In the genomic region with DNA sequence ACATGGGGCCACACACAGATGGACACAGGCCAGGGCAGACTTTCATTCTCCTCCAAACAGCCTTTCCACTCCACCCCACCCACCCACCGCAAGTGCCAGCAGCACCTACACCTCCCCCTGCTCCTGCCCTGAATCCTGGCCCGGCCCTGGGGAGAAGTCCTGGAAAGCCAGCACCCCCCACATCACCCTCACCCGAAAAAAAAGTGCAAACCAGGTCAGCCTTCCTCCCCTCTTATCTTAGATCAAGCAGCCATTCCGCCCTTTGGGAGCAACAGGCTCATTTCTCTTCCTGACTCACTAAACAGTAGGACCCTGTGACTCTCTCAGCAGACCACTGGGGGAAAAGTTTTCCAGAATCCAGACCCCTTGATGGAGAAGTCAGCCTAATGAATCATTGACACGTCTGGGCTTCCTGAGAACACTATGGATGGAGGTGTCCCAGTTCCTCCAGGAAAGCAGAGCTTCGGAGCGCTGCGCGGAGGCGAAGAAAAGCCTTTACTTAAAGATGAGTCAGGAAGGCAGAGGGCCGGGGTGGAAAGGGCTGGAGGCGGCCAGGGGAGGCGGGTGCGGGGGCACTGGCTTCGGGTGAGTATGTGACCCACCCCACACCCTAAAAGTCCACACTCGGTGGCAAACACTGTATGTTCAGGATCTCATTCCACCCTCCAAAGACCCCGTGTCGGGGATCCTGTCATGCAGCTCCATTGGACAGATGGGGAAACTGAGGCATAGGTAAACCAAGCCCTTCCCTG, we compare ENCODE assay signal across 24 cellular contexts.
DNase-seq lines count a peak whose midpoint lies in the region; ATAC-seq, FAIRE-seq and TF ChIP-seq lines count a peak whose summit lies in the region.
"Had no signal": no experiment of that assay in that cellular context is flagged by ENCODE, and none has a peak within 500 bp of the region (broad histone marks: within the 10 kb centered on the region; RNA-seq: fewer than 3 reads in every experiment).

No MANE protein-coding gene starts in this region.

- 49% methylated on average over 15 of the region's 18 CpGs for WGBS in SK-N-SH (ENCODE audit: low lambda C conversion rate)

- H3K27ac ChIP-seq in SK-N-SH (ENCODE audit: low read depth in 2 of 2, low read length in 1 of 2), result no peak overlapping the region; a peak in 2 of 4 replicates
- H3K27ac ChIP-seq: 22Rv1, A549, C4-2B had no signal

- no peaks in the 10 kb centered on the region for H3K9me3 ChIP-seq in SK-N-SH
- H3K9me3 ChIP-seq: A549, Caco-2 had no signal

- no peaks in the 10 kb centered on the region for H4K20me1 ChIP-seq in SK-N-SH (ENCODE audit: insufficient read depth)

- TF ChIP-seq CTCF in SK-N-SH (IDR thresholded peaks at IDR 0.05), result no peak
- no peak for TF ChIP-seq CTCF in GM13977 (IDR thresholded peaks at IDR 0.05; ENCODE audit: extremely low read depth, insufficient read depth, missing control alignments)
- no peak for TF ChIP-seq CTCF in D721Med (IDR thresholded peaks at IDR 0.05; ENCODE audit: insufficient read depth, missing control alignments)

- H3K27me3 ChIP-seq in SK-N-SH (ENCODE audit: insufficient read depth), result no peaks in the 10 kb centered on the region

- DNase-seq in SK-N-SH (peak; percentile 63), head of caudate nucleus (peak in 27 of 42 donors; percentile 7 to 65 (median 36)), mesenteric fat pad (ENCODE audit: low spot score) (peak; percentile 80), GM13977 (ENCODE audit: low spot score) (no peak), D721Med (ENCODE audit: insufficient read length, low spot score) (no peak), NCI-H82 (lab: John Stamatoyannopoulos, UW) (no peak)
- DNase-seq: AML-193; Caco-2; CD4-positive, alpha-beta T cell; DMS79 treated with DMSO at 0.1 percent for 48 hours; EL; HFFc6; IMR-90 had no signal

- in situ Hi-C loops in GM13977 (cut with MboI; ENCODE audit: low pct_unique_long_range_greater_than_20kb, low sequenced_read_pairs, unreplicated experiment), result no loop called here

- no peaks in the 10 kb centered on the region for H3K79me2 ChIP-seq in SK-N-SH (ENCODE audit: insufficient read depth)

- no peaks in the 10 kb centered on the region for H3K36me3 ChIP-seq in SK-N-SH (replicated peaks in 1 of 2; ENCODE audit: control insufficient read depth in 1 of 2, insufficient read depth in 2 of 2, low read length in 1 of 2)

- no peak for TF ChIP-seq RAD21 in SK-N-SH (IDR thresholded peaks at IDR 0.05; ENCODE audit: low read length)

- H3F3A ChIP-seq in SK-N-SH (replicated peaks; ENCODE audit: insufficient read depth), result no peaks in the 10 kb centered on the region

- no peaks in the 10 kb centered on the region for H3K9me2 ChIP-seq in SK-N-SH

- ATAC-seq in SK-N-SH treated with all-trans-retinoic acid at 6 μM for 48 hours, result no peak
- no peak for ATAC-seq in GM21619 (IDR thresholded peaks at IDR 0.05; ENCODE audit: unreplicated experiment)
- ATAC-seq: A549, GM23338 had no signal

- H2AFZ ChIP-seq in SK-N-SH (ENCODE audit: low read depth), result no peak overlapping the region
- H2AFZ ChIP-seq: GM23338 had no signal

- intact Hi-C loops in head of caudate nucleus (cut with DNase I), result no loop called here

- peaks cover 0 to 36% of the 10 kb centered on the region in 2 experiments; a peak in 2 of 4 replicates for H3K4me1 ChIP-seq in SK-N-SH (ENCODE audit: control insufficient read depth in 1 of 2, insufficient read depth in 2 of 2, low read depth in 1 of 2, low read length in 1 of 2)
- H3K4me1 ChIP-seq: A549, Caco-2 had no signal

- CTCF ChIA-PET in SK-N-SH (lab: Yijun Ruan, JAX), result interaction anchor here (0.8 to 4.7 kb wide), 5 partner anchors 20 to 898 kb away, joined by 3 to 23 read pairs (median 3); a partner anchor contains a TSS

- POLR2A ChIA-PET in SK-N-SH (lab: Yijun Ruan, JAX), result no interaction called here

- no peak overlapping the region for H3K4me3 ChIP-seq in SK-N-SH (ENCODE audit: low read depth in 2 of 2, low read length in 1 of 2)
- H3K4me3 ChIP-seq: A549, GM23338 had no signal

- H3K4me2 ChIP-seq in SK-N-SH, result no peak overlapping the region
- H3K4me2 ChIP-seq: A549, GM23338 had no signal

- no peak for FAIRE-seq in D721Med (lab: Jason Lieb, UNC)
- FAIRE-seq: A549, G401.6, GM12891, GM18507, H54, HTR-8/SVneo had no signal

- 0 out of 4 replicates have a peak, but pooled peaks of 1 of the 2 experiments have one; percentile 10 for TF ChIP-seq EP300 in SK-N-SH (IDR thresholded peaks at IDR 0.05; ENCODE audit: borderline replicate concordance in 1 of 2, low read depth in 1 of 2, low read length in 1 of 2)

- H3K9ac ChIP-seq in SK-N-SH, result no peak overlapping the region

TF ChIP-seq in SK-N-SH, 30 proteins besides CTCF, POLR2A, EP300 and RAD21:
- peak; percentile 75 for TF ChIP-seq GATA2 (CRISPR knock-in tag; IDR thresholded peaks at IDR 0.05)
- TF ChIP-seq MEF2A (IDR thresholded peaks at IDR 0.05; ENCODE audit: borderline replicate concordance, low read depth), result no peak
TF ChIP-seq in SK-N-SH: peak in this region for 1.

TF ChIP-seq in SK-N-SH treated with all-trans-retinoic acid at 6 μM for 48 hours, 23 proteins besides CTCF, POLR2A, EP300 and RAD21 (continues in another document):
- TF ChIP-seq ESRRG (CRISPR knock-in tag; IDR thresholded peaks at IDR 0.05) (no peak), RARB (CRISPR knock-in tag; IDR thresholded peaks at IDR 0.05) (no peak), ZNF565 (CRISPR knock-in tag; conservative IDR thresholded peaks at IDR 0.05; ENCODE audit: low read depth) (no peak), CSDC2 (CRISPR knock-in tag; IDR thresholded peaks at IDR 0.05) (no peak), TCF4 (CRISPR knock-in tag; IDR thresholded peaks at IDR 0.05; ENCODE audit: borderline replicate concordance) (no peak), BACH2 (CRISPR knock-in tag; IDR thresholded peaks at IDR 0.05; ENCODE audit: borderline replicate concordance) (no peak), ZNF70 (CRISPR knock-in tag; IDR thresholded peaks at IDR 0.05) (no peak), OSR1 (CRISPR knock-in tag; IDR thresholded peaks at IDR 0.05) (no peak), ZFP3 (CRISPR knock-in tag; IDR thresholded peaks at IDR 0.05) (no peak), SNAI2 (CRISPR knock-in tag; IDR thresholded peaks at IDR 0.05) (no peak)
- TF ChIP-seq, protein P1, sequence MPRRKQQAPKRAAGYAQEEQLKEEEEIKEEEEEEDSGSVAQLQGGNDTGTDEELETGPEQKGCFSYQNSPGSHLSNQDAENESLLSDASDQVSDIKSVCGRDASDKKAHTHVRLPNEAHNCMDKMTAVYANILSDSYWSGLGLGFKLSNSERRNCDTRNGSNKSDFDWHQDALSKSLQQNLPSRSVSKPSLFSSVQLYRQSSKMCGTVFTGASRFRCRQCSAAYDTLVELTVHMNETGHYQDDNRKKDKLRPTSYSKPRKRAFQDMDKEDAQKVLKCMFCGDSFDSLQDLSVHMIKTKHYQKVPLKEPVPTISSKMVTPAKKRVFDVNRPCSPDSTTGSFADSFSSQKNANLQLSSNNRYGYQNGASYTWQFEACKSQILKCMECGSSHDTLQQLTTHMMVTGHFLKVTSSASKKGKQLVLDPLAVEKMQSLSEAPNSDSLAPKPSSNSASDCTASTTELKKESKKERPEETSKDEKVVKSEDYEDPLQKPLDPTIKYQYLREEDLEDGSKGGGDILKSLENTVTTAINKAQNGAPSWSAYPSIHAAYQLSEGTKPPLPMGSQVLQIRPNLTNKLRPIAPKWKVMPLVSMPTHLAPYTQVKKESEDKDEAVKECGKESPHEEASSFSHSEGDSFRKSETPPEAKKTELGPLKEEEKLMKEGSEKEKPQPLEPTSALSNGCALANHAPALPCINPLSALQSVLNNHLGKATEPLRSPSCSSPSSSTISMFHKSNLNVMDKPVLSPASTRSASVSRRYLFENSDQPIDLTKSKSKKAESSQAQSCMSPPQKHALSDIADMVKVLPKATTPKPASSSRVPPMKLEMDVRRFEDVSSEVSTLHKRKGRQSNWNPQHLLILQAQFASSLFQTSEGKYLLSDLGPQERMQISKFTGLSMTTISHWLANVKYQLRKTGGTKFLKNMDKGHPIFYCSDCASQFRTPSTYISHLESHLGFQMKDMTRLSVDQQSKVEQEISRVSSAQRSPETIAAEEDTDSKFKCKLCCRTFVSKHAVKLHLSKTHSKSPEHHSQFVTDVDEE (CRISPR knock-in tag; IDR thresholded peaks at IDR 0.05), result no peak
- TF ChIP-seq, protein P2, sequence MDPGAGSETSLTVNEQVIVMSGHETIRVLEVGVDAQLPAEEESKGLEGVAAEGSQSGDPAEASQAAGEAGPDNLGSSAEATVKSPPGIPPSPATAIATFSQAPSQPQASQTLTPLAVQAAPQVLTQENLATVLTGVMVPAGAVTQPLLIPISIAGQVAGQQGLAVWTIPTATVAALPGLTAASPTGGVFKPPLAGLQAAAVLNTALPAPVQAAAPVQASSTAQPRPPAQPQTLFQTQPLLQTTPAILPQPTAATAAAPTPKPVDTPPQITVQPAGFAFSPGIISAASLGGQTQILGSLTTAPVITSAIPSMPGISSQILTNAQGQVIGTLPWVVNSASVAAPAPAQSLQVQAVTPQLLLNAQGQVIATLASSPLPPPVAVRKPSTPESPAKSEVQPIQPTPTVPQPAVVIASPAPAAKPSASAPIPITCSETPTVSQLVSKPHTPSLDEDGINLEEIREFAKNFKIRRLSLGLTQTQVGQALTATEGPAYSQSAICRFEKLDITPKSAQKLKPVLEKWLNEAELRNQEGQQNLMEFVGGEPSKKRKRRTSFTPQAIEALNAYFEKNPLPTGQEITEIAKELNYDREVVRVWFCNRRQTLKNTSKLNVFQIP (CRISPR knock-in tag; IDR thresholded peaks at IDR 0.05; ENCODE audit: borderline replicate concordance, low read depth), result no peak
- TF ChIP-seq, protein P3, sequence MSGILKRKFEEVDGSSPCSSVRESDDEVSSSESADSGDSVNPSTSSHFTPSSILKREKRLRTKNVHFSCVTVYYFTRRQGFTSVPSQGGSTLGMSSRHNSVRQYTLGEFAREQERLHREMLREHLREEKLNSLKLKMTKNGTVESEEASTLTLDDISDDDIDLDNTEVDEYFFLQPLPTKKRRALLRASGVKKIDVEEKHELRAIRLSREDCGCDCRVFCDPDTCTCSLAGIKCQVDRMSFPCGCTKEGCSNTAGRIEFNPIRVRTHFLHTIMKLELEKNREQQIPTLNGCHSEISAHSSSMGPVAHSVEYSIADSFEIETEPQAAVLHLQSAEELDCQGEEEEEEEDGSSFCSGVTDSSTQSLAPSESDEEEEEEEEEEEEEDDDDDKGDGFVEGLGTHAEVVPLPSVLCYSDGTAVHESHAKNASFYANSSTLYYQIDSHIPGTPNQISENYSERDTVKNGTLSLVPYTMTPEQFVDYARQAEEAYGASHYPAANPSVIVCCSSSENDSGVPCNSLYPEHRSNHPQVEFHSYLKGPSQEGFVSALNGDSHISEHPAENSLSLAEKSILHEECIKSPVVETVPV (CRISPR knock-in tag; IDR thresholded peaks at IDR 0.05), result no peak

Comparison
In these comparisons a context has a peak if more than half of its experiments do, and no peak if none do; other contexts are left out.
1. DNase-seq: peak in SK-N-SH (single experiment), head of caudate nucleus (27 of 42) and mesenteric fat pad (single experiment); none in GM13977 (single experiment), D721Med (single experiment) and NCI-H82 (single experiment).